In genomic region chr5:167280111-167280510, GRCh38 we compare ENCODE assay signal across 24 cellular contexts.
"Had no signal": no experiment of that assay in that cellular context is flagged by ENCODE, and none has a peak within 500 bp of the region (broad histone marks: within the 10 kb centered on the region; RNA-seq: fewer than 3 reads in every experiment).

No MANE protein-coding gene starts in this region.

- H3K36me3 ChIP-seq: left ventricle myocardium inferior, ovary, right atrium auricular region, right lobe of liver, stomach, thyroid gland, transverse colon, upper lobe of left lung, vagina had no signal

- H3K9me3 Mint-ChIP-seq: mesothelial cell of epicardium had no signal

- H3K4me3 Mint-ChIP-seq: mesothelial cell of epicardium; naive thymus-derived CD4-positive, alpha-beta T cell; natural killer cell treated with Interleukin-12 subunit alpha and Interleukin-12 subunit beta and Interleukin-15 and Interleukin-18, amount 100 ng/mL, for 72 hours; stimulated activated naive B cell treated with anti-CD40 and anti-IgM and Interleukin-4, amounts not matched to agents 10 μg/mL and 1 μg/mL and 100 μg/mL, for 72 hours had no signal

- H3K27me3 Mint-ChIP-seq: naive thymus-derived CD4-positive, alpha-beta T cell; natural killer cell treated with Interleukin-12 subunit alpha and Interleukin-12 subunit beta and Interleukin-15 and Interleukin-18, amount 100 ng/mL, for 72 hours; progenitor cell of endocrine pancreas; stimulated activated naive B cell treated with anti-CD40 and anti-IgM and Interleukin-4, amounts not matched to agents 10 μg/mL and 1 μg/mL and 100 μg/mL, for 72 hours had no signal

- H3K4me1 Mint-ChIP-seq: mesothelial cell of epicardium; naive thymus-derived CD4-positive, alpha-beta T cell; stimulated activated naive B cell treated with anti-CD40 and anti-IgM and Interleukin-4, amounts not matched to agents 10 μg/mL and 1 μg/mL and 100 μg/mL, for 72 hours had no signal

- H3K27ac Mint-ChIP-seq: mesothelial cell of epicardium; naive thymus-derived CD4-positive, alpha-beta T cell; natural killer cell treated with Interleukin-12 subunit alpha and Interleukin-12 subunit beta and Interleukin-15 and Interleukin-18, amount 100 ng/mL, for 72 hours; progenitor cell of endocrine pancreas; stimulated activated naive B cell treated with anti-CD40 and anti-IgM and Interleukin-4, amounts not matched to agents 10 μg/mL and 1 μg/mL and 100 μg/mL, for 72 hours had no signal

- H3K27ac ChIP-seq: left ventricle myocardium inferior, ovary, right atrium auricular region, right lobe of liver, stomach, testis, thyroid gland, transverse colon, upper lobe of left lung, vagina had no signal

- DNase-seq: islet precursor cell; left ventricle myocardium inferior; mesendoderm; naive thymus-derived CD4-positive, alpha-beta T cell; ovary; right lobe of liver; stimulated activated CD4-positive, alpha-beta T cell treated with anti-CD3 and anti-CD28 coated beads, Interleukin-12 subunit alpha, Interleukin-12 subunit beta, amount 100 ng/mL, for 4 hours; stimulated activated CD4-positive, alpha-beta T cell treated with anti-CD3 and anti-CD28 coated beads, Interleukin-15, amount 100 ng/mL, for 24 hours; stimulated activated CD4-positive, alpha-beta T cell treated with anti-CD3 and anti-CD28 coated beads, Interleukin-2, amount 100 ng/mL, for 24 hours; stimulated activated CD4-positive, alpha-beta T cell treated with anti-CD3 and anti-CD28 coated beads, Interleukin-4, amount 100 ng/mL, for 1 hour; stimulated activated naive B cell treated with anti-CD40 and anti-IgM and Interleukin-4, amounts not matched to agents 10 μg/mL and 1 μg/mL and 100 μg/mL, for 72 hours; stimulated activated naive CD8-positive, alpha-beta T cell treated with anti-CD3 and anti-CD28 coated beads, Interleukin-15, Interleukin-2, amounts not matched to agents 100 U/mL and 50 U/mL, for 24 hours; stomach; testis; thyroid gland; transverse colon; upper lobe of left lung had no signal

- H3K4me3 ChIP-seq: left ventricle myocardium inferior, lung, ovary, right atrium auricular region, right lobe of liver, smooth muscle cell, stomach, testis, thyroid gland, transverse colon, upper lobe of left lung, vagina had no signal

- H3K9me3 ChIP-seq: left ventricle myocardium inferior, ovary, right atrium auricular region, right lobe of liver, stomach, testis, thyroid gland, transverse colon, upper lobe of left lung, vagina had no signal

- H3K27me3 ChIP-seq: ovary, right atrium auricular region, right lobe of liver, stomach, testis, thyroid gland, transverse colon, upper lobe of left lung, vagina had no signal

- H3K4me1 ChIP-seq: left ventricle myocardium inferior, right atrium auricular region, right lobe of liver, stomach, testis, thyroid gland, transverse colon, upper lobe of left lung, vagina had no signal

- H3K36me3 Mint-ChIP-seq: mesothelial cell of epicardium; naive thymus-derived CD4-positive, alpha-beta T cell; stimulated activated naive B cell treated with anti-CD40 and anti-IgM and Interleukin-4, amounts not matched to agents 10 μg/mL and 1 μg/mL and 100 μg/mL, for 72 hours had no signal
